Comparison of ENCODE assay signal across 1 cellular context in the genomic region with DNA sequence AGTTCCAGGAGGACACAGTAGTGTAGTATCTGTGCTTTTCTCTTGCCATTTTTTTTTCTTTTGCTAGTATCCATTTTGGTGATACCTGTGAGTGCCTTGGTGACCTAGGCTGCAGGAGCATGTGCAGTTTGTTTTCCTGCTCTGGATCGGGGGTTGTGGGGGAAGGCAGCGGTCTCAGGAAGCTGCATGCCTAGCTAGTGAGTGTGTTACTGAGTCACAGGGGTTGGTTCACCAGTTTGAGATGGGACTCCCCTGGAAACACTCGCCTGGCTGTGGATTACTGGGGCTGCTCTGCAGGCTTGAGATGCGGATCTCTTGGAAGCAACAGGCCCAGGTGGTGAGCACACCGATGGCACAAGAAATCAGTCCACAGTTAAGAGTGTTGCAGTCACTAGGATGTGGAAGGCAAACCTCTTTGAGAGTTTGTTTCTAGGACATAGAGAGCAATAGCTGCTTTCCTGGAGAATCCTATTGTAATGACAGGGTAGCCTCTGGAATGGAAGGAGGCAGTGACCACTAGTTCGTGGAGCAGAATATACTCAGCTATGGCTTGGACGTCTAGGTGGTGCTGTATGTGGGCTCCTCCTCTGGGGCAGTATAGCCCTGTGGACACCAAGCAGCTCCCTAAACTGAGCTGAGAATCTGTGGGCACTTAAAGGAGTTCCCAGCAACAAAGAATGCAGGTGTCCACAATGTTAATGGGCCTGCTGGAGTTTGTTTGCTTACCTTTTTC.
TF ChIP-seq lines count a peak whose summit lies in the region.

No MANE protein-coding gene starts in this region.

TF ChIP-seq in IMR-90, 13 proteins besides CTCF, POLR2A, EP300 and RAD21 (continued from another document):
- TF ChIP-seq MXI1 (IDR thresholded peaks at IDR 0.05; ENCODE audit: borderline replicate concordance, low read depth, low read length) (no peak), FOS (IDR thresholded peaks at IDR 0.05; ENCODE audit: low read depth, low read length) (peak; percentile 65)
